18 cellular contexts compared by ENCODE assay signal in genomic region chr1:68181165-68181556, GRCh38. TPM values are rescaled to one million over a fixed set of nuclear protein-coding genes. Genes with fewer than 3 reads are reported as not detected.
DNase-seq lines count a peak whose midpoint lies in the region; ATAC-seq, FAIRE-seq and TF ChIP-seq lines count a peak whose summit lies in the region.
"Had no signal": no experiment of that assay in that cellular context is flagged by ENCODE, and none has a peak within 500 bp of the region (broad histone marks: within the 10 kb centered on the region; RNA-seq: fewer than 3 reads in every experiment).

No MANE protein-coding gene starts in this region.

- in situ Hi-C loops in GM12878 (cut with MboI), result no loop called here

- DNase-seq in GM12878 (ENCODE audit: low read depth, low spot score), result no peak
- no peak for DNase-seq in GM03348 (ENCODE audit: low spot score)
- DNase-seq in A673 (ENCODE audit: low spot score), result no peak
- no peak for DNase-seq in stimulated activated CD4-positive, alpha-beta T cell treated with anti-CD3 and anti-CD28 coated beads, Interleukin-2, amount 100 ng/mL, for 48 hours
- DNase-seq in NCI-H1694 treated with DMSO at 0.1 percent for 48 hours (lab: John Stamatoyannopoulos, UW), result no peak
- DNase-seq: DMS79; GM23248; Karpas-422; NCI-H187; stimulated activated CD4-positive, alpha-beta T cell treated with anti-CD3 and anti-CD28 coated beads, Interleukin-2, amount 100 ng/mL, for 24 hours; T-cell had no signal

- TF ChIP-seq CTCF in GM12878 (IDR thresholded peaks at IDR 0.05 in 2 of 3, conservative IDR thresholded peaks at IDR 0.05 in 1 of 3; ENCODE audit: control insufficient read depth in 2 of 3, extremely low read depth in 1 of 3, insufficient read depth in 1 of 3, low read depth in 3 of 3, low read length in 3 of 3) (no peak), A673 (conservative IDR thresholded peaks at IDR 0.05; ENCODE audit: low read depth, low read length) (no peak)

- H3K79me2 ChIP-seq in GM12878 (ENCODE audit: control insufficient read depth, insufficient read depth, low read length), result no peaks in the 10 kb centered on the region

- H3K27me3 ChIP-seq in GM12878 (replicated peaks in 1 of 2; ENCODE audit: control insufficient read depth in 2 of 2, insufficient read depth in 2 of 2, low read length in 1 of 2) (no peaks in the 10 kb centered on the region), A673 (replicated peaks; ENCODE audit: insufficient read depth, low read depth, low read length, poor library complexity) (no peaks in the 10 kb centered on the region)
- H3K27me3 ChIP-seq: right atrium auricular region had no signal

- no peak for TF ChIP-seq EP300 in GM12878 (IDR thresholded peaks at IDR 0.05; ENCODE audit: borderline replicate concordance in 1 of 2, control insufficient read depth in 1 of 2, low read depth in 2 of 2, low read length in 2 of 2)

- CTCF ChIA-PET in GM12878 (lab: Yijun Ruan, JAX), result interaction anchor here (1.4 kb wide), 1 partner anchor 61 kb away, joined by 3 read pairs; no protein-coding TSS in a partner anchor
- CTCF ChIA-PET in A673 (lab: Charles Lee), result interaction anchor here (0.6 kb wide), 1 partner anchor 165 kb away, joined by 11 read pairs; no protein-coding TSS in a partner anchor

- H4K20me1 ChIP-seq in GM12878 (ENCODE audit: control insufficient read depth, insufficient read depth), result no peaks in the 10 kb centered on the region

- peaks cover 11% of the 10 kb centered on the region for H3K4me1 ChIP-seq in GM12878 (ENCODE audit: control insufficient read depth, insufficient read depth, low read length)
- H3K4me1 ChIP-seq in A673 (ENCODE audit: insufficient read depth, low read length, poor library complexity, severe bottlenecking), result peaks cover 2% of the 10 kb centered on the region

- ATAC-seq in GM18868 (IDR thresholded peaks at IDR 0.05; ENCODE audit: unreplicated experiment) (peak; percentile 47), GM21576 (IDR thresholded peaks at IDR 0.05; ENCODE audit: unreplicated experiment) (peak; percentile 48), HG03025 (IDR thresholded peaks at IDR 0.05; ENCODE audit: low FRiP score, unreplicated experiment) (peak; percentile 17), GM12878 (peak; percentile 64)
- ATAC-seq: T-cell had no signal

- POLR2A ChIA-PET in GM12878 (lab: Charles Lee), result interaction anchor here (1.5 kb wide), 1 partner anchor 10 kb away, joined by 4 read pairs; no protein-coding TSS in a partner anchor
- POLR2A ChIA-PET in A673 (lab: Charles Lee; ENCODE audit: low non-redundant PET), result no interaction called here

- H3K9me3 ChIP-seq in GM12878 (replicated peaks; ENCODE audit: control insufficient read depth, insufficient read depth, low read length) (no peaks in the 10 kb centered on the region), A673 (ENCODE audit: low read depth, low read length, poor library complexity, severe bottlenecking) (no peaks in the 10 kb centered on the region)
- H3K9me3 ChIP-seq: right atrium auricular region had no signal

- H3K27ac ChIP-seq in GM12878 (ENCODE audit: control insufficient read depth, insufficient read depth) (no peak overlapping the region), A673 (ENCODE audit: low read depth, low read length, poor library complexity, severe bottlenecking) (no peak overlapping the region)
- H3K27ac ChIP-seq: GM23248, HL-60, right atrium auricular region had no signal

- WGBS in GM12878 (ENCODE audit: insufficient coverage, insufficient replicate concordance, low lambda C conversion rate, missing lambda C conversion rate), result 0% methylated on average over 1 of the region's 1 CpG

- intact Hi-C loops in GM12878 (cut with micrococcal nuclease; ENCODE audit: unreplicated experiment) (no loop called here), A673 (cut with micrococcal nuclease; ENCODE audit: unreplicated experiment) (no loop called here)

- SMC1A ChIA-PET in GM12878 (lab: Charles Lee; ENCODE audit: uncharacterized antibody, unreplicated experiment), result interaction anchor here (0.7 to 1.5 kb wide), 3 partner anchors 8 to 61 kb away, joined by 3 to 4 read pairs (median 3); no protein-coding TSS in a partner anchor

- no peaks in the 10 kb centered on the region for H3K36me3 ChIP-seq in GM12878 (ENCODE audit: control insufficient read depth in 2 of 2, insufficient read depth in 2 of 2, low read length in 1 of 2)
- H3K36me3 ChIP-seq in A673 (ENCODE audit: insufficient read depth, low read length, poor library complexity, severe bottlenecking), result peaks cover 5% of the 10 kb centered on the region
- H3K36me3 ChIP-seq: right atrium auricular region had no signal

- no peak overlapping the region for H3K9ac ChIP-seq in GM12878 (ENCODE audit: control insufficient read depth, insufficient read depth, low read length)
- H3K9ac ChIP-seq: GM23248 had no signal

- FAIRE-seq in GM12878 (lab: Jason Lieb, UNC), result no peak
- FAIRE-seq: endometrium had no signal

- no peak for TF ChIP-seq POLR2A in GM12878 (IDR thresholded peaks at IDR 0.05; ENCODE audit: low read depth, low read length)

- no peak overlapping the region for H2AFZ ChIP-seq in GM12878 (ENCODE audit: control insufficient read depth, low read depth, low read length)
- H2AFZ ChIP-seq: GM23248 had no signal

- no peak overlapping the region for H3K4me2 ChIP-seq in GM12878 (ENCODE audit: control insufficient read depth, insufficient read depth)

- BruUV-seq in GM12878 (replicated peaks; lab: Mats Ljungman, UMichigan) (no TSS peak), A673 (replicated peaks; lab: Mats Ljungman, UMichigan) (no TSS peak)

- RAD21 ChIA-PET in GM12878 (lab: Charles Lee; ENCODE audit: unreplicated experiment), result interaction anchor here (1.4 kb wide), 1 partner anchor 61 kb away, joined by 3 read pairs; no protein-coding TSS in a partner anchor

- no peak for TF ChIP-seq RAD21 in GM12878 (IDR thresholded peaks at IDR 0.05; ENCODE audit: insufficient read depth, low read depth, low read length)

- H3K4me3 ChIP-seq in GM12878 (no peak overlapping the region), A673 (ENCODE audit: low read depth, low read length, poor library complexity, severe bottlenecking) (no peak overlapping the region)
- H3K4me3 ChIP-seq: GM23248, right atrium auricular region had no signal

TF ChIP-seq in GM12878, 131 proteins besides CTCF, POLR2A, EP300 and RAD21:
- no peak for TF ChIP-seq NR2C1 (IDR thresholded peaks at IDR 0.05)
- TF ChIP-seq IKZF2 (IDR thresholded peaks at IDR 0.05), result 0 out of 4 replicates have a peak, but pooled peaks have one; percentile 1 to 2
- no peak for TF ChIP-seq ZNF622 (IDR thresholded peaks at IDR 0.05)
- TF ChIP-seq SUPT20H (IDR thresholded peaks at IDR 0.05; ENCODE audit: borderline replicate concordance, control insufficient read depth, low read depth, low read length), result no peak
- TF ChIP-seq NFIC (IDR thresholded peaks at IDR 0.05; ENCODE audit: low read depth, low read length), result peak; percentile 45; the same call in 1 of the 2 replicates
- 0 out of 2 replicates have a peak, but pooled peaks have one; percentile 12 for TF ChIP-seq CREM (IDR thresholded peaks at IDR 0.05; ENCODE audit: low read depth)
- TF ChIP-seq IRF4 (IDR thresholded peaks at IDR 0.05; ENCODE audit: low read depth, low read length), result no peak
- TF ChIP-seq JUNB (IDR thresholded peaks at IDR 0.05), result 0 out of 2 replicates have a peak, but pooled peaks have one; percentile 21
- TF ChIP-seq FOXK2 (IDR thresholded peaks at IDR 0.05), result no peak
- peak; percentile 71 for TF ChIP-seq ATF7 (IDR thresholded peaks at IDR 0.05; ENCODE audit: low read depth)

RNA-seq across cellular contexts. Expression of gene WLS, which starts 51.2 kb away (rescaled TPM):
- not detected in 2 replicates for total RNA-seq in GM12878 (2013; cell fraction: nucleolus; rRNA removed)
- total RNA-seq in GM12878 (2014; rRNA removed) (not detected in 2 replicates), GM12878 (2014; rRNA removed; fragmentation: Illumina TruSeq; extraction: Trizol) (not detected in 2 replicates), GM12878 (2021) (0.35 and 0.36 TPM in 2 replicates), A673 (2021) (144 and 149 TPM in 2 replicates)
- polyA plus RNA-seq in GM12878 (2011; ENCODE audit: low read depth), result not detected
- polyA plus RNA-seq in GM12878 (2011; rRNA removed) (0.04 and 0.06 TPM in 2 replicates), GM12878 (2014; fragmentation: Illumina TruSeq; extraction: Trizol) (not detected in 2 replicates), GM12878 (2014; fragmentation: Nextera tagmentation; extraction: Ambion mirVana) (not detected), GM12878 (2014; rRNA removed) (0.11 TPM in 1 of 2 replicates, not detected in the other), GM12878 (2016; fragmentation: Nextera tagmentation; extraction: Ambion mirVana) (not detected)
- 0.10 TPM in 1 of 2 replicates, not detected in the other for polyA plus RNA-seq in GM12878 (2011; cell fraction: cytosol; rRNA removed)
- polyA plus RNA-seq in GM12878 (2011; cell fraction: nucleus; rRNA removed), result 0.31 TPM in 1 of 2 replicates, not detected in the other
- 0.18 TPM in 1 of 2 replicates, not detected in the other for polyA plus RNA-seq in GM12878 (2012)
- polyA minus RNA-seq in GM12878 (2011; rRNA and poly(A)+ RNA removed), result not detected in 2 replicates
- 1.5 TPM in 1 of 2 replicates, not detected in the other for polyA minus RNA-seq in GM12878 (2011; cell fraction: cytosol; rRNA and poly(A)+ RNA removed)
- polyA minus RNA-seq in GM12878 (2011; cell fraction: nucleus; rRNA and poly(A)+ RNA removed), result 0.29 TPM in 1 of 2 replicates, not detected in the other
- total RNA-seq: B cell had no signal

Comparison
In these comparisons a context has a peak if more than half of its experiments do, and no peak if none do; other contexts are left out.
1. RNA of gene WLS, which starts 51.2 kb away (total RNA-seq): 144 to 149 TPM in A673; 0.35 to 0.36 TPM in GM12878; every median in the first group is over 10 times any median in the second.
2. Peak in every context shown above with its lines, with median percentiles within 50 percentile points of each other: ATAC-seq.